Comparison of ENCODE assay signal across 1 cellular context in genomic region chr19:47026156-47026555, GRCh38.
TF ChIP-seq lines count a peak whose summit lies in the region.

No MANE protein-coding gene starts in this region.

TF ChIP-seq in H1, 55 proteins besides CTCF, POLR2A, EP300 and RAD21:
- TF ChIP-seq JUN (IDR thresholded peaks at IDR 0.05; ENCODE audit: low read depth, low read length) (no peak), KDM1A (IDR thresholded peaks at IDR 0.05; ENCODE audit: borderline replicate concordance, low read length) (peak; percentile 65; the same call in 1 of the 2 replicates), EGR1 (IDR thresholded peaks at IDR 0.05; ENCODE audit: borderline replicate concordance, low read depth, low read length) (no peak)
TF ChIP-seq in H1: peak in this region for 1.
